ENCODE assay signal across 8 cellular contexts in the genomic region with DNA sequence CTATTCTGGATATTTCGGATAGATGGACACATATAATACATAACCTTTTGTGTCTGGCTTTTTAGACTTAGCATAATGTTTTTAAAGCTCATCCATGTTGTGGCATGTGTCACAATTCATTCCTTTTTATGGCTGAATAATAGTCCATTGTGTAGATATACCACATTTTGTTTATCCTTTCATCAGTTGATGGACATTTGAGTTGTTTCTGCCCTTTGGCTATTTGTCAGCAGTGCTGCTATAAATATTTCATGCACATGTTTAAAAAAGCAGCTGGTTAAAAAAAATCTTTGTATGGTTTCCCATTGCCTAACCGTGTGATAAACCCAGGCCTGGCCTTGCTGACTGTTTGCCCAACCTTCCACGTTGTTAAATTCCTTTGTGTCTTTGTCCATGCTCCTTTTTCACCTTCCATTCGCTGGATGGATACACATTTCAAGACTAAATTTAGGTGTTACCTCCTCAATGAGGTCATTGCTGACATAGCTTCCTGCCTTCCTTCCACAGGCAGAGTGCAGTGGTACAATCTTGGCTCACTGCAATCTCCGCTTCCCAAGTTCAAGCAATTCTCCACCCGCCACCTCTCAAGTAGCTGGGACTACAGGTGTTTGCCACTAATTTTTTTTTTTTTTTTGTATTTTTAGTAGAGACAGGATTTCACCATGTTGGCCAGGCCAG. TPM values are rescaled to one million over a fixed set of nuclear protein-coding genes. Genes with fewer than 3 reads are reported as not detected.
"Had no signal": no experiment of that assay in that cellular context is flagged by ENCODE, and none has a peak within 500 bp of the region (broad histone marks: within the 10 kb centered on the region; RNA-seq: fewer than 3 reads in every experiment).

No MANE protein-coding gene starts in this region.

- DNase-seq: GM23248, GOT3, H7, H9, HCEC 1CT, HFFc6 had no signal

- ATAC-seq: GM23338, HCT116 had no signal

RNA-seq across cellular contexts. Expression of gene GDA, which starts 11.3 kb away (rescaled TPM):
- total RNA-seq: GM23248, HFFc6 had no signal
- polyA plus RNA-seq: GM23248 had no signal
